18 cellular contexts compared by ENCODE assay signal in genomic region chr12:80814453-80814852, GRCh38.
DNase-seq lines count a peak whose midpoint lies in the region; ATAC-seq and TF ChIP-seq lines count a peak whose summit lies in the region.
"Had no signal": no experiment of that assay in that cellular context is flagged by ENCODE, and none has a peak within 500 bp of the region (broad histone marks: within the 10 kb centered on the region; RNA-seq: fewer than 3 reads in every experiment).

No MANE protein-coding gene starts in this region.

- POLR2A ChIA-PET in IMR-90 (lab: Charles Lee; ENCODE audit: unreplicated experiment) = no interaction called here

- TF ChIP-seq POLR2A in IMR-90 (IDR thresholded peaks at IDR 0.05; ENCODE audit: low read depth, low read length) = no peak

- H3K14ac ChIP-seq in IMR-90 (replicated peaks; ENCODE audit: low read depth, low read length) = peak overlapping the region; percentile 70; the same call in 1 of the 2 replicates

- H2BK5ac ChIP-seq in IMR-90 (ENCODE audit: low read depth, low read length, poor library complexity, severe bottlenecking) = peak overlapping the region; percentile 64

- no peak overlapping the region for H3K9ac ChIP-seq in IMR-90 (ENCODE audit: low read depth, low read length)
- H3K9ac ChIP-seq: KMS-11, SK-N-SH had no signal

- peak overlapping the region; percentile 40; the same call in 1 of the 2 replicates for H4K91ac ChIP-seq in IMR-90 (ENCODE audit: insufficient read depth, low read depth, low read length)

- H3K36me3 Mint-ChIP-seq in stimulated activated naive B cell treated with anti-CD40 and anti-IgM and Interleukin-4, amounts not matched to agents 10 μg/mL and 1 μg/mL and 100 μg/mL, for 72 hours = no peaks in the 10 kb centered on the region
- H3K36me3 Mint-ChIP-seq: CD8-positive, alpha-beta memory T cell had no signal

- no peaks in the 10 kb centered on the region for H3K27me3 Mint-ChIP-seq in stimulated activated naive B cell treated with anti-CD40 and anti-IgM and Interleukin-4, amounts not matched to agents 10 μg/mL and 1 μg/mL and 100 μg/mL, for 72 hours
- H3K27me3 Mint-ChIP-seq: CD8-positive, alpha-beta memory T cell had no signal

- H2AFZ ChIP-seq in IMR-90 (replicated peaks; ENCODE audit: low read length, poor library complexity) = peak overlapping the region; percentile 34

- peak overlapping the region; percentile 48; the same call in 1 of the 2 replicates for H3K23ac ChIP-seq in IMR-90 (ENCODE audit: low read depth, low read length)

- peak overlapping the region; percentile 38; the same call in 1 of the 3 replicates for H2BK15ac ChIP-seq in IMR-90 (ENCODE audit: low read depth, low read length)

- H3K4me2 ChIP-seq in IMR-90 (ENCODE audit: low read depth, low read length) = no peak overlapping the region
- H3K4me2 ChIP-seq: KMS-11, SK-N-SH had no signal

- H3K9me3 ChIP-seq in IMR-90 (ENCODE audit: control insufficient read depth, insufficient read depth, low read length) = no peaks in the 10 kb centered on the region
- H3K9me3 ChIP-seq in neutrophil = no peaks in the 10 kb centered on the region
- H3K9me3 ChIP-seq: SK-N-SH had no signal

- no peak overlapping the region for H3K4me3 Mint-ChIP-seq in stimulated activated naive B cell treated with anti-CD40 and anti-IgM and Interleukin-4, amounts not matched to agents 10 μg/mL and 1 μg/mL and 100 μg/mL, for 72 hours
- H3K4me3 Mint-ChIP-seq: CD8-positive, alpha-beta memory T cell; T-helper 2 cell treated with Interferon-gamma antibody and Interleukin-4, amounts not matched to agents 5 μg/mL and 100 μg/mL, for 36 hours had no signal

- peak overlapping the region; percentile 54; the same call in 1 of the 2 replicates for H4K5ac ChIP-seq in IMR-90 (ENCODE audit: low read depth, low read length)

- no peaks in the 10 kb centered on the region for H4K20me1 ChIP-seq in IMR-90 (ENCODE audit: insufficient read depth, low read length)

- DNase-seq in IMR-90 (no peak), GM13977 (ENCODE audit: low spot score) (no peak)
- DNase-seq in stimulated activated naive B cell treated with anti-CD40 and anti-IgM and Interleukin-4, amounts not matched to agents 10 μg/mL and 1 μg/mL and 100 μg/mL, for 72 hours = no peak
- DNase-seq: C1 segment of cervical spinal cord; CD8-positive, alpha-beta memory T cell; DMS79; NCI-H1417 treated with DMSO at 0.1 percent for 48 hours; NCI-H2029; NCI-H446 treated with DMSO at 0.1 percent for 48 hours; RPMI8226; SHP77 treated with DMSO at 0.1 percent for 48 hours; SK-N-SH had no signal

- H3K27ac Mint-ChIP-seq in stimulated activated naive B cell treated with anti-CD40 and anti-IgM and Interleukin-4, amounts not matched to agents 10 μg/mL and 1 μg/mL and 100 μg/mL, for 72 hours = no peak overlapping the region
- H3K27ac Mint-ChIP-seq: CD8-positive, alpha-beta memory T cell; T-helper 2 cell treated with Interferon-gamma antibody and Interleukin-4, amounts not matched to agents 5 μg/mL and 100 μg/mL, for 36 hours had no signal

- H3K36me3 ChIP-seq in IMR-90 (ENCODE audit: control insufficient read depth, insufficient read depth, low read length) (no peaks in the 10 kb centered on the region), neutrophil (peaks cover 23% of the 10 kb centered on the region)

- no peak overlapping the region for H3K27ac ChIP-seq in IMR-90 (ENCODE audit: insufficient read depth, low read length)
- H3K27ac ChIP-seq in neutrophil = peak overlapping the region; percentile 7
- H3K27ac ChIP-seq: KMS-11 had no signal

- H3K4me3 ChIP-seq in IMR-90 (ENCODE audit: insufficient read depth, low read depth, low read length) (no peak overlapping the region), neutrophil (ENCODE audit: low read depth in 1 of 2, low read length in 1 of 2) (no peak overlapping the region)

- no peaks in the 10 kb centered on the region for H3K9me3 Mint-ChIP-seq in stimulated activated naive B cell treated with anti-CD40 and anti-IgM and Interleukin-4, amounts not matched to agents 10 μg/mL and 1 μg/mL and 100 μg/mL, for 72 hours
- H3K9me3 Mint-ChIP-seq: T-helper 2 cell treated with Interferon-gamma antibody and Interleukin-4, amounts not matched to agents 5 μg/mL and 100 μg/mL, for 36 hours had no signal

- no peaks in the 10 kb centered on the region for H3K4me1 Mint-ChIP-seq in stimulated activated naive B cell treated with anti-CD40 and anti-IgM and Interleukin-4, amounts not matched to agents 10 μg/mL and 1 μg/mL and 100 μg/mL, for 72 hours
- H3K4me1 Mint-ChIP-seq: CD8-positive, alpha-beta memory T cell had no signal

- H3K4ac ChIP-seq in IMR-90 (ENCODE audit: low read depth, low read length) = peak overlapping the region; percentile 63; the same call in 1 of the 2 replicates

- peaks cover 4% of the 10 kb centered on the region; the same call in 1 of the 2 replicates for H3K9me1 ChIP-seq in IMR-90 (ENCODE audit: insufficient read depth, low read length)

- intact Hi-C loops in IMR-90 (cut with micrococcal nuclease) = no loop called here

- peak overlapping the region; percentile 29; the same call in 1 of the 2 replicates for H2AK5ac ChIP-seq in IMR-90 (ENCODE audit: low read depth, low read length)

- dilution Hi-C loops in IMR-90 (cut with HindIII; ENCODE audit: low sequenced_read_pairs, unreplicated experiment) = no loop called here

- peak overlapping the region; percentile 78 for H2BK120ac ChIP-seq in IMR-90 (ENCODE audit: low read depth, low read length)

- CTCF ChIA-PET in IMR-90 (lab: Yijun Ruan, JAX) = no interaction called here

- H4K8ac ChIP-seq in IMR-90 (ENCODE audit: low read depth in 2 of 2, low read length in 2 of 2) = peak overlapping the region in 1 of 2 experiments; percentile 54; a peak in 1 of 4 replicates

- in situ Hi-C loops in IMR-90 (cut with MboI; ENCODE audit: low sequenced_read_pairs) = no loop called here
- in situ Hi-C loops in GM13977 (cut with MboI; ENCODE audit: low pct_unique_long_range_greater_than_20kb, low sequenced_read_pairs, unreplicated experiment) = no loop called here

- peak overlapping the region; percentile 88; the same call in 1 of the 2 replicates for H3K18ac ChIP-seq in IMR-90 (ENCODE audit: low read depth, low read length)

- no peaks in the 10 kb centered on the region for H3K27me3 ChIP-seq in IMR-90 (ENCODE audit: control insufficient read depth, insufficient read depth, low read length)
- no peaks in the 10 kb centered on the region for H3K27me3 ChIP-seq in neutrophil

- H3K4me1 ChIP-seq in IMR-90 (ENCODE audit: control insufficient read depth, insufficient read depth, low read length) (peaks cover 7% of the 10 kb centered on the region), neutrophil (ENCODE audit: control insufficient read depth in 1 of 2, insufficient read depth in 1 of 2, low read depth in 1 of 2, low read length in 1 of 2) (no peaks in the 10 kb centered on the region)

- ATAC-seq in GM18907 (IDR thresholded peaks at IDR 0.05; ENCODE audit: unreplicated experiment) (peak; percentile 19), HG02623 (IDR thresholded peaks at IDR 0.05; ENCODE audit: unreplicated experiment) (peak; percentile 4), IMR-90 (ENCODE audit: low read depth) (no peak), HG03095 (IDR thresholded peaks at IDR 0.05; ENCODE audit: unreplicated experiment) (no peak)
- ATAC-seq in stimulated activated naive B cell treated with anti-CD40 and anti-IgM and Interleukin-4, amounts not matched to agents 10 μg/mL and 1 μg/mL and 100 μg/mL, for 72 hours (replicated peaks) = no peak

- no peaks in the 10 kb centered on the region for H3K79me1 ChIP-seq in IMR-90 (ENCODE audit: low read depth in 1 of 2, low read length in 2 of 2)

- H2AK9ac ChIP-seq in IMR-90 (replicated peaks; ENCODE audit: low read depth, low read length, poor library complexity) = peak overlapping the region; percentile 73

- BruUV-seq in IMR-90 (replicated peaks; lab: Mats Ljungman, UMichigan) = no TSS peak

- WGBS in IMR-90 (ENCODE audit: extremely low coverage in 2 of 2, insufficient read length in 1 of 2), 2 experiments = no CpG with 5 or more reads among the region's 4 CpGs

- no peak for TF ChIP-seq RAD21 in IMR-90 (IDR thresholded peaks at IDR 0.05; ENCODE audit: low read length)

- no peak overlapping the region for H3K56ac ChIP-seq in IMR-90 (ENCODE audit: extremely low read depth, insufficient read depth, low read length)

- H2BK20ac ChIP-seq in IMR-90 (ENCODE audit: low read depth, low read length) = peak overlapping the region; percentile 75

- no peak for TF ChIP-seq CTCF in IMR-90 (conservative IDR thresholded peaks at IDR 0.05; ENCODE audit: low read depth, low read length)
- TF ChIP-seq CTCF in neutrophil (IDR thresholded peaks at IDR 0.05) = no peak
- TF ChIP-seq CTCF in GM13977 (IDR thresholded peaks at IDR 0.05; ENCODE audit: extremely low read depth, insufficient read depth, missing control alignments) = no peak

TF ChIP-seq in IMR-90, 13 proteins besides CTCF, POLR2A, EP300 and RAD21 (continues in another document):
- TF ChIP-seq MAFK (IDR thresholded peaks at IDR 0.05; ENCODE audit: low read depth, low read length) (no peak), RCOR1 (IDR thresholded peaks at IDR 0.05; ENCODE audit: insufficient replicate concordance, low read length) (no peak), RFX5 (IDR thresholded peaks at IDR 0.05; ENCODE audit: low read depth, low read length) (no peak), CEBPB (IDR thresholded peaks at IDR 0.05; ENCODE audit: low read depth, low read length) (no peak), USF2 (IDR thresholded peaks at IDR 0.05; ENCODE audit: low read depth, low read length) (no peak), BHLHE40 (IDR thresholded peaks at IDR 0.05; ENCODE audit: low read depth, low read length) (no peak), MXI1 (IDR thresholded peaks at IDR 0.05; ENCODE audit: borderline replicate concordance, low read depth, low read length) (no peak), ELK1 (IDR thresholded peaks at IDR 0.05; ENCODE audit: borderline replicate concordance, low read depth, low read length) (no peak), NFE2L2 (IDR thresholded peaks at IDR 0.05; ENCODE audit: low read depth, low read length) (no peak), FOS (IDR thresholded peaks at IDR 0.05; ENCODE audit: low read depth, low read length) (no peak)

Comparison
In these comparisons a context has a peak if more than half of its experiments do, and no peak if none do; other contexts are left out.
1. ATAC-seq: peak in GM18907 (single experiment) and HG02623 (single experiment); none in IMR-90 (single experiment), stimulated activated naive B cell treated with anti-CD40 and anti-IgM and Interleukin-4, amounts not matched to agents 10 μg/mL and 1 μg/mL and 100 μg/mL, for 72 hours (0 of 2) and HG03095 (single experiment).